ENCODE assay signal across 20 cellular contexts in genomic region chr20:46419882-46420281, GRCh38. TPM values are rescaled to one million over a fixed set of nuclear protein-coding genes. Genes with fewer than 3 reads are reported as not detected.
DNase-seq lines count a peak whose midpoint lies in the region; ATAC-seq, FAIRE-seq and TF ChIP-seq lines count a peak whose summit lies in the region.
"Had no signal": no experiment of that assay in that cellular context is flagged by ENCODE, and none has a peak within 500 bp of the region (broad histone marks: within the 10 kb centered on the region; RNA-seq: fewer than 3 reads in every experiment).

No MANE protein-coding gene starts in this region.

- no peak for TF ChIP-seq CTCF in WTC11 (IDR thresholded peaks at IDR 0.05)

- ATAC-seq in WTC11: no peak
- ATAC-seq in GM18907 (IDR thresholded peaks at IDR 0.05; ENCODE audit: unreplicated experiment): no peak
- ATAC-seq: CD8-positive, alpha-beta T cell had no signal

- H3K4me1 Mint-ChIP-seq in WTC11: peaks cover 16% of the 10 kb centered on the region
- H3K4me1 Mint-ChIP-seq: B cell had no signal

- no peak overlapping the region for H3K4me3 Mint-ChIP-seq in WTC11
- H3K4me3 Mint-ChIP-seq: B cell; CD4-positive, CD25-positive, alpha-beta regulatory T cell; CD8-positive, alpha-beta T cell had no signal

- no peaks in the 10 kb centered on the region for H3K27me3 Mint-ChIP-seq in WTC11 (ENCODE audit: low read depth)

- FAIRE-seq in RCC 7860 (lab: Jason Lieb, UNC) (peak; percentile 70), frontal cortex (lab: Jason Lieb, UNC) (peak; percentile 82), urothelium cell line (lab: Jason Lieb, UNC) (no peak)
- FAIRE-seq: GM12891, GM18507, H1 had no signal

- DNase-seq in RCC 7860 (ENCODE audit: low spot score) (no peak), WTC11 (ENCODE audit: low spot score) (no peak), frontal cortex (ENCODE audit: low spot score in 2 of 2) (no peak), urothelium cell line (ENCODE audit: low spot score) (no peak), NCI-H774 (lab: John Stamatoyannopoulos, UW) (no peak)
- DNase-seq: Caco-2; CD4-positive, CD25-positive, alpha-beta regulatory T cell; CD8-positive, alpha-beta T cell; DMS153; DMS79; EL; GF-D8; GM23248; H7; HCEC 1CT had no signal

- no peaks in the 10 kb centered on the region for H3K36me3 Mint-ChIP-seq in WTC11
- H3K36me3 Mint-ChIP-seq: CD4-positive, CD25-positive, alpha-beta regulatory T cell; CD8-positive, alpha-beta T cell had no signal

- POLR2A ChIA-PET in WTC11 (lab: Charles Lee): no interaction called here

- H3K9me3 Mint-ChIP-seq in WTC11: 0 out of 2 replicates have a peak, but pooled peaks cover 3% of the 10 kb centered on the region

- CTCF ChIA-PET in WTC11 (lab: Charles Lee): interaction anchor here (1.3 kb wide), 1 partner anchor 292 kb away, joined by 3 read pairs; no protein-coding TSS in a partner anchor

- no peak overlapping the region for H3K27ac Mint-ChIP-seq in WTC11
- H3K27ac Mint-ChIP-seq: B cell; CD4-positive, CD25-positive, alpha-beta regulatory T cell; CD8-positive, alpha-beta T cell had no signal

TF ChIP-seq in WTC11, 78 proteins besides CTCF, POLR2A, EP300 and RAD21:
- TF ChIP-seq, protein P1, sequence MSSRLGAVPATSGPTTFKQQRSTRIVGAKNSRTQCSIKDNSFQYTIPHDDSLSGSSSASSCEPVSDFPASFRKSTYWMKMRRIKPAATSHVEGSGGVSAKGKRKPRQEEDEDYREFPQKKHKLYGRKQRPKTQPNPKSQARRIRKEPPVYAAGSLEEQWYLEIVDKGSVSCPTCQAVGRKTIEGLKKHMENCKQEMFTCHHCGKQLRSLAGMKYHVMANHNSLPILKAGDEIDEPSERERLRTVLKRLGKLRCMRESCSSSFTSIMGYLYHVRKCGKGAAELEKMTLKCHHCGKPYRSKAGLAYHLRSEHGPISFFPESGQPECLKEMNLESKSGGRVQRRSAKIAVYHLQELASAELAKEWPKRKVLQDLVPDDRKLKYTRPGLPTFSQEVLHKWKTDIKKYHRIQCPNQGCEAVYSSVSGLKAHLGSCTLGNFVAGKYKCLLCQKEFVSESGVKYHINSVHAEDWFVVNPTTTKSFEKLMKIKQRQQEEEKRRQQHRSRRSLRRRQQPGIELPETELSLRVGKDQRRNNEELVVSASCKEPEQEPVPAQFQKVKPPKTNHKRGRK (CRISPR knock-in tag; IDR thresholded peaks at IDR 0.05; ENCODE audit: borderline replicate concordance): no peak
- TF ChIP-seq KAT7 (CRISPR knock-in tag; IDR thresholded peaks at IDR 0.05; ENCODE audit: borderline replicate concordance) (no peak), HMGA2 (CRISPR knock-in tag; IDR thresholded peaks at IDR 0.05) (peak; percentile 100)

RNA-seq across cellular contexts. Expression of gene ELMO2, which starts 13.5 kb away (rescaled TPM):
- total RNA-seq in WTC11 (2021) (28.4 to 35.5 TPM (median 32.3 TPM) in 3 replicates), frontal cortex (43.2 TPM)
